In the genomic region with DNA sequence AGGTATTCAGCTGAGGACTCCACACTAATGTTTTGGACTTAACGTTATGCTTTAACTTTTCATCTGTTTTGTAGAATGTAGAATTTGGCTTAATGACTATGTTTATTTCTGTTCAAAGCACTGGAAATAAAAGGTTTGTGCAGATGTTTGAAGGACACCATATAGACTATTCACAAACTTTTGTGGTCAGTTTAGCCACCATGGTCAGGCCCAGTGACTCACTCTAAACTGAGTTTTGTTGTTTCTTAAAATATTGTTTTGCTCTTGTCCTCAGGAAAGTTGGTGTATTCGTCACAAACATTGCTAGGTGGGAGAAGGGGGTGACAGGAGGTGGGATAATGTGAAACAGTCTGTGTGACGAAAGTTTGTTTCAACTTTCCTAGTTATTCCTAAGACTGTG, we compare ENCODE assay signal across 15 cellular contexts. TPM values are rescaled to one million over a fixed set of nuclear protein-coding genes. Genes with fewer than 3 reads are reported as not detected.
"Had no signal": no experiment of that assay in that cellular context is flagged by ENCODE, and none has a peak within 500 bp of the region (broad histone marks: within the 10 kb centered on the region; RNA-seq: fewer than 3 reads in every experiment).

No MANE protein-coding gene starts in this region.

- H3K4me3 ChIP-seq: adrenal gland, heart left ventricle, stomach, thoracic aorta had no signal

- H3K27me3 ChIP-seq: adrenal gland, brain microvascular endothelial cell, heart left ventricle, stomach had no signal

- ATAC-seq: foreskin keratinocyte, left lobe of liver had no signal

- H3K4me1 ChIP-seq: adrenal gland, foreskin keratinocyte had no signal

- H3K36me3 ChIP-seq: adrenal gland, brain microvascular endothelial cell, heart left ventricle, stomach, thoracic aorta had no signal

- DNase-seq: activated B cell treated with CpG ODN at 0.5 μM for 24 hours; activated CD4-positive, alpha-beta T cell treated with anti-CD3 and anti-CD28 coated beads, Interleukin-2, amount 10 ng/mL, durations not matched to agents 24 days and 14 days; activated CD8-positive, alpha-beta memory T cell treated with anti-CD3 and anti-CD28 coated beads for 24 hours; activated naive CD4-positive, alpha-beta T cell treated with anti-CD3 and anti-CD28 coated beads, Interleukin-2, amount 10 ng/mL, durations not matched to agents 7 days and 5 days; adrenal gland; brain microvascular endothelial cell; cerebellar nuclear complex; dermis blood vessel endothelial cell; erythroblast; foreskin keratinocyte; heart left ventricle; stimulated activated CD4-positive, alpha-beta T cell treated with anti-CD3 and anti-CD28 coated beads, Interleukin-4, amount 100 ng/mL, for 4 hours; stomach had no signal

- H3K9me3 ChIP-seq: adrenal gland, heart left ventricle, stomach, thoracic aorta had no signal

- H3K27ac ChIP-seq: adrenal gland, brain microvascular endothelial cell, foreskin keratinocyte, thoracic aorta had no signal

RNA-seq across cellular contexts. Expression of gene LIFR, which starts 35.0 kb away (rescaled TPM):
- total RNA-seq: activated B cell treated with CpG ODN at 0.5 μM for 24 hours had no signal
